ENCODE assay signal across 23 cellular contexts in the genomic region with DNA sequence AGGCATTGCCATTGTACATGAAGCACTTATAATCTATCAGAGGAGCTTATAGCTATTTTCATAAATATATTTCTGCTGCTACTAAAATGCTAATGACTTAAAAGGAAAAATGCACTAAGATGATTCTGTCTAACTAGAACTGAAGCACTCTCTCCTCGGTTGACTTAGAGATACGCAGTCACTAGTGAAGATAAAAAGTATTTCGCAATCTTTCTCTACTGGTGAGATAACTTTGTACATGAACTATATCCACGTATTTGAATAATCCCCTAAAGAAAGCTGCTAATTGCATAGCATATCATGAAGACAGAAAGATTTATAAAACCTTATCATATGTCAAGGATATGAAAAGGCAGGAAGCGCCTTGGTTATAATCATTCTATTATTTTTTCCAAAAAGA.
"Had no signal": no experiment of that assay in that cellular context is flagged by ENCODE, and none has a peak within 500 bp of the region (broad histone marks: within the 10 kb centered on the region; RNA-seq: fewer than 3 reads in every experiment).

No MANE protein-coding gene starts in this region.

- H3K4me1 ChIP-seq: Peyer's patch, SJCRH30 had no signal

- ATAC-seq: Right ventricle myocardium inferior, SK-N-SH treated with all-trans-retinoic acid at 6 μM for 48 hours had no signal

- H3K27ac ChIP-seq: PC-9, Peyer's patch, SJCRH30 had no signal

- H2AFZ ChIP-seq: PC-9 had no signal

- H3K9me3 ChIP-seq: MG63, Peyer's patch, SJCRH30 had no signal

- DNase-seq: Karpas-422, KG1, MG63, MV-4-11, NCI-H1048, NCI-H1105, NCI-H1417, NCI-H1436 treated with DMSO at 0.1 percent for 48 hours, NCI-H1694, NCI-H187 treated with DMSO at 0.1 percent for 48 hours, NCI-H2029 treated with DMSO at 0.1 percent for 48 hours, NCI-H2107, NCI-H2227 treated with DMSO at 0.1 percent for 48 hours, NCI-H524, NCI-H69, NCI-H774, PC-9, Peyer's patch, SHP77 treated with DMSO at 0.1 percent for 48 hours, SJCRH30, T-helper 1 cell had no signal

- H3K4me3 ChIP-seq: MG63, PC-9, Peyer's patch, SJCRH30 had no signal

- H3K36me3 ChIP-seq: MG63, Peyer's patch, SJCRH30 had no signal

- H3K27me3 ChIP-seq: MG63, Peyer's patch, SJCRH30 had no signal

- H3K4me2 ChIP-seq: PC-9 had no signal
